Comparison of ENCODE assay signal across 2 cellular contexts in genomic region chr7:36048141-36048901, GRCh38.
A peak's percentile ranks its signal among the peaks of the same experiment; 100 is the strongest.
TF ChIP-seq lines count a peak whose summit lies in the region.

No MANE protein-coding gene starts in this region.

TF ChIP-seq in liver, 16 proteins besides CTCF, POLR2A, EP300 and RAD21 (continued from another document):
- TF ChIP-seq REST (IDR thresholded peaks at IDR 0.05) (no peak), FOXA1 (IDR thresholded peaks at IDR 0.05) (no peak), EGR1 (IDR thresholded peaks at IDR 0.05; ENCODE audit: low read depth in 2 of 2) (no peak), HNF4A (conservative IDR thresholded peaks at IDR 0.05) (peak; percentile 39 to 58), SP1 (IDR thresholded peaks at IDR 0.05) (peak; percentile 17), MAX (IDR thresholded peaks at IDR 0.05) (peak; percentile 19), YY1 (IDR thresholded peaks at IDR 0.05) (peak; percentile 54), TAF1 (conservative IDR thresholded peaks at IDR 0.05) (no peak), HNF4G (IDR thresholded peaks at IDR 0.05) (no peak)

TF ChIP-seq in HepG2, 621 proteins besides CTCF, POLR2A, EP300 and RAD21 (continued from another document):
- TF ChIP-seq ZNF687 (CRISPR knock-in tag; IDR thresholded peaks at IDR 0.05): no peak
- no peak for TF ChIP-seq ZSCAN9 (CRISPR knock-in tag; IDR thresholded peaks at IDR 0.05; ENCODE audit: borderline replicate concordance)
- TF ChIP-seq U2AF2 (IDR thresholded peaks at IDR 0.05; ENCODE audit: low read depth, low read length): no peak
- TF ChIP-seq BORCS8-MEF2B (CRISPR knock-in tag; IDR thresholded peaks at IDR 0.05): no peak
- no peak for TF ChIP-seq HOXA5 (CRISPR knock-in tag; IDR thresholded peaks at IDR 0.05)
- TF ChIP-seq FUBP1 (CRISPR knock-in tag; IDR thresholded peaks at IDR 0.05; ENCODE audit: borderline replicate concordance): no peak
- no peak for TF ChIP-seq SP4 (CRISPR knock-in tag; IDR thresholded peaks at IDR 0.05)
- no peak for TF ChIP-seq RFXANK (CRISPR knock-in tag; IDR thresholded peaks at IDR 0.05)
- TF ChIP-seq CC2D1A (CRISPR knock-in tag; IDR thresholded peaks at IDR 0.05): no peak
- TF ChIP-seq POGZ (CRISPR knock-in tag; IDR thresholded peaks at IDR 0.05): no peak
